8 cellular contexts compared by ENCODE assay signal in the genomic region with DNA sequence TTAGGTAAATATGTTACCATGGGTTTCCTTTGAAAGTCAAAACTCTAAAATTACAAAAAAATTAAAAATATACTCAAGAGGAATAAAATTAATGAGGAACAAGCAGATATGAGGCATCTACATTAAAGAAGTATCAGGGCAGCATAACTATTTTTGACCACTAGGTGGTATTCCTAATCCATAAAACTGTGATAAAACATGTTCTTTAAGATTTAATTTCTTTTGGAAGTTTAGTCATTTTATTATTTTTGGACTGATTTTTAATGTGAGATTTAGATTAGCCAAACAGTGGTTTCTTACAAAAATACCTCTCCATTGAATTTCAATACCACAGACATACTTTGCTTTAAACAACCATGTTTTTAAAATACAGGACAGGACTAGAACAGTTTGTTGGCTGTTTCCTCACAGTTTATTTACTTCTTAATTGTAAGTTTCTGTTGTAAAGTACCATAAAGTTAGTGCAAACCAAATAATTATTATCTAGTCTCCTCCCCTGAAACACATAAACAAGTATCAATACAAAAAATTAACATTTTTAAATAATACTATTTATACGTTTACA. TPM values are rescaled to one million over a fixed set of nuclear protein-coding genes. Genes with fewer than 3 reads are reported as not detected.
DNase-seq lines count a peak whose midpoint lies in the region; ATAC-seq, FAIRE-seq and TF ChIP-seq lines count a peak whose summit lies in the region.

No MANE protein-coding gene starts in this region.

- H3K9ac ChIP-seq in SU-DHL-6 (ENCODE audit: low read length) (no peak overlapping the region), keratinocyte (ENCODE audit: control insufficient read depth, extremely low read depth, insufficient read depth, low read length) (no peak overlapping the region)

- H3K4me1 Mint-ChIP-seq in activated naive CD4-positive, alpha-beta T cell treated with anti-CD3 and anti-CD28 coated beads, Interleukin-2, amount 10 ng/mL, durations not matched to agents 7 days and 5 days = no peaks in the 10 kb centered on the region

- TF ChIP-seq CTCF in SU-DHL-6 (IDR thresholded peaks at IDR 0.05; ENCODE audit: insufficient read depth, low read length, poor library complexity, severe bottlenecking) (peak; percentile 45), keratinocyte (optimal IDR thresholded peaks at IDR 0.05 in 1 of 3, IDR thresholded peaks at IDR 0.05 in 1 of 3, conservative IDR thresholded peaks at IDR 0.05 in 1 of 3; ENCODE audit: extremely low read depth in 1 of 3, insufficient read depth in 2 of 3, low read length in 3 of 3) (peak in 2 of 3 experiments; percentile 42 to 47)

- no peaks in the 10 kb centered on the region for H3K9me1 ChIP-seq in keratinocyte (ENCODE audit: control insufficient read depth, extremely low read depth, insufficient read depth, low read length)

- ATAC-seq in HG03175 (IDR thresholded peaks at IDR 0.05; ENCODE audit: unreplicated experiment) = peak; percentile 46
- no peak for ATAC-seq in activated naive CD4-positive, alpha-beta T cell treated with anti-CD3 and anti-CD28 coated beads, Interleukin-2, amount 50 U/mL, for 72 hours
- no peak for ATAC-seq in GM18858 (IDR thresholded peaks at IDR 0.05; ENCODE audit: unreplicated experiment)

- H3K9me3 ChIP-seq in SU-DHL-6 (ENCODE audit: insufficient read depth, low read length) = no peaks in the 10 kb centered on the region
- H3K9me3 ChIP-seq in keratinocyte (ENCODE audit: control insufficient read depth, low read depth, low read length) = no peaks in the 10 kb centered on the region

- H3K27ac ChIP-seq in SU-DHL-6 (ENCODE audit: low read depth, low read length) (no peak overlapping the region), keratinocyte (ENCODE audit: control insufficient read depth, insufficient read depth, low read length) (no peak overlapping the region)

- H3K36me3 Mint-ChIP-seq in activated naive CD4-positive, alpha-beta T cell treated with anti-CD3 and anti-CD28 coated beads, Interleukin-2, amount 50 U/mL, for 72 hours = no peaks in the 10 kb centered on the region
- H3K36me3 Mint-ChIP-seq in activated naive CD4-positive, alpha-beta T cell treated with anti-CD3 and anti-CD28 coated beads, Interleukin-2, amount 10 ng/mL, durations not matched to agents 7 days and 5 days = no peaks in the 10 kb centered on the region

- no peaks in the 10 kb centered on the region for H4K20me1 ChIP-seq in SU-DHL-6 (ENCODE audit: low read depth, low read length)
- no peaks in the 10 kb centered on the region for H4K20me1 ChIP-seq in keratinocyte (ENCODE audit: control insufficient read depth, extremely low read depth, insufficient read depth, low read length)

- no peak overlapping the region for H3K4me3 ChIP-seq in SU-DHL-6 (ENCODE audit: insufficient read depth, low read length, poor library complexity, severe bottlenecking)
- H3K4me3 ChIP-seq in keratinocyte (ENCODE audit: control insufficient read depth in 2 of 3, extremely low read depth in 1 of 3, insufficient read depth in 2 of 3, low read depth in 1 of 3, low read length in 3 of 3) = no peak overlapping the region

- no peaks in the 10 kb centered on the region for H3K9me2 ChIP-seq in SU-DHL-6 (replicated peaks; ENCODE audit: insufficient read depth, low read length)

- CTCF ChIA-PET in activated naive CD4-positive, alpha-beta T cell treated with anti-CD3 and anti-CD28 coated beads, Interleukin-2, amount 10 ng/mL, durations not matched to agents 7 days and 5 days (lab: Charles Lee) = interaction anchor here (1.1 kb wide), 1 partner anchor 9 kb away, joined by 3 read pairs; no protein-coding TSS in a partner anchor

- H3K27me3 ChIP-seq in SU-DHL-6 (ENCODE audit: low read length) (no peaks in the 10 kb centered on the region), keratinocyte (ENCODE audit: control insufficient read depth, extremely low read depth, insufficient read depth, low read length) (no peaks in the 10 kb centered on the region)

- H3K4me2 ChIP-seq in SU-DHL-6 (ENCODE audit: low read depth, low read length, poor library complexity, severe bottlenecking) (no peak overlapping the region), keratinocyte (ENCODE audit: control insufficient read depth, extremely low read depth, insufficient read depth, low read depth, low read length) (no peak overlapping the region)

- H3K36me3 ChIP-seq in SU-DHL-6 (ENCODE audit: low read length) (no peaks in the 10 kb centered on the region), keratinocyte (ENCODE audit: control insufficient read depth in 2 of 2, extremely low read depth in 1 of 2, insufficient read depth in 2 of 2, low read length in 2 of 2) (no peaks in the 10 kb centered on the region)

- no peak overlapping the region for H3K4me3 Mint-ChIP-seq in activated naive CD4-positive, alpha-beta T cell treated with anti-CD3 and anti-CD28 coated beads, Interleukin-2, amount 10 ng/mL, durations not matched to agents 7 days and 5 days

- peak; percentile 43 for DNase-seq in DMS114 treated with DMSO at 0.1 percent for 48 hours (lab: John Stamatoyannopoulos, UW; ENCODE audit: unreplicated experiment)
- no peak for DNase-seq in keratinocyte (ENCODE audit: low read depth, low spot score)
- DNase-seq in activated naive CD4-positive, alpha-beta T cell treated with anti-CD3 and anti-CD28 coated beads, Interleukin-2, amount 50 U/mL, for 72 hours (ENCODE audit: low spot score in 2 of 2) = no peak
- DNase-seq in T1000 (lab: John Stamatoyannopoulos, UW) = no peak
- no peak for DNase-seq in activated naive CD4-positive, alpha-beta T cell treated with anti-CD3 and anti-CD28 coated beads, Interleukin-2, amount 10 ng/mL, durations not matched to agents 7 days and 5 days

- no peaks in the 10 kb centered on the region for H3F3A ChIP-seq in SU-DHL-6 (ENCODE audit: insufficient read depth)

- no peak for FAIRE-seq in keratinocyte (lab: Jason Lieb, UNC)

- dilution Hi-C loops in keratinocyte (cut with MboI; ENCODE audit: extremely low pct_ligation_motif_present, low sequenced_read_pairs) = no loop called here

- H3K79me2 ChIP-seq in SU-DHL-6 (ENCODE audit: insufficient read depth, low read length) (no peaks in the 10 kb centered on the region), keratinocyte (ENCODE audit: control insufficient read depth, insufficient read depth, low read length) (no peaks in the 10 kb centered on the region)

- H2AFZ ChIP-seq in SU-DHL-6 (ENCODE audit: low read depth, low read length, severe bottlenecking) = no peak overlapping the region
- H2AFZ ChIP-seq in keratinocyte (ENCODE audit: control insufficient read depth, low read length) = no peak overlapping the region

- H3K27ac Mint-ChIP-seq in activated naive CD4-positive, alpha-beta T cell treated with anti-CD3 and anti-CD28 coated beads, Interleukin-2, amount 50 U/mL, for 72 hours = no peak overlapping the region
- H3K27ac Mint-ChIP-seq in activated naive CD4-positive, alpha-beta T cell treated with anti-CD3 and anti-CD28 coated beads, Interleukin-2, amount 10 ng/mL, durations not matched to agents 7 days and 5 days = no peak overlapping the region

- no peaks in the 10 kb centered on the region for H3K9me3 Mint-ChIP-seq in activated naive CD4-positive, alpha-beta T cell treated with anti-CD3 and anti-CD28 coated beads, Interleukin-2, amount 50 U/mL, for 72 hours
- no peaks in the 10 kb centered on the region for H3K9me3 Mint-ChIP-seq in activated naive CD4-positive, alpha-beta T cell treated with anti-CD3 and anti-CD28 coated beads, Interleukin-2, amount 10 ng/mL, durations not matched to agents 7 days and 5 days

- no peaks in the 10 kb centered on the region for H3K4me1 ChIP-seq in keratinocyte (ENCODE audit: control insufficient read depth, extremely low read depth, insufficient read depth, low read length)

- no peaks in the 10 kb centered on the region for H3K27me3 Mint-ChIP-seq in activated naive CD4-positive, alpha-beta T cell treated with anti-CD3 and anti-CD28 coated beads, Interleukin-2, amount 10 ng/mL, durations not matched to agents 7 days and 5 days

RNA-seq across cellular contexts. Expression of gene NTS, which starts 49.8 kb away (rescaled TPM):
- polyA plus RNA-seq in keratinocyte = not detected in 3 replicates
- not detected for polyA plus RNA-seq in keratinocyte (2011; ENCODE audit: low read depth)
- not detected in 2 replicates for polyA plus RNA-seq in keratinocyte (2011; cell fraction: cytosol; rRNA removed)
- polyA plus RNA-seq in keratinocyte (2011; cell fraction: nucleus; rRNA removed) = not detected in 2 replicates
- polyA plus RNA-seq in keratinocyte (2012; ENCODE audit: low replicate concordance) = not detected in 2 replicates
- polyA minus RNA-seq in keratinocyte = not detected in 3 replicates
- polyA minus RNA-seq in keratinocyte (2011; cell fraction: cytosol; rRNA and poly(A)+ RNA removed) = not detected
- not detected in 2 replicates for polyA minus RNA-seq in keratinocyte (2011; cell fraction: nucleus; rRNA and poly(A)+ RNA removed)
- total RNA-seq in activated naive CD4-positive, alpha-beta T cell treated with anti-CD3 and anti-CD28 coated beads, Interleukin-2, amount 50 U/mL, for 72 hours = not detected
